Comparison of ENCODE assay signal across 1 cellular context in the genomic region with DNA sequence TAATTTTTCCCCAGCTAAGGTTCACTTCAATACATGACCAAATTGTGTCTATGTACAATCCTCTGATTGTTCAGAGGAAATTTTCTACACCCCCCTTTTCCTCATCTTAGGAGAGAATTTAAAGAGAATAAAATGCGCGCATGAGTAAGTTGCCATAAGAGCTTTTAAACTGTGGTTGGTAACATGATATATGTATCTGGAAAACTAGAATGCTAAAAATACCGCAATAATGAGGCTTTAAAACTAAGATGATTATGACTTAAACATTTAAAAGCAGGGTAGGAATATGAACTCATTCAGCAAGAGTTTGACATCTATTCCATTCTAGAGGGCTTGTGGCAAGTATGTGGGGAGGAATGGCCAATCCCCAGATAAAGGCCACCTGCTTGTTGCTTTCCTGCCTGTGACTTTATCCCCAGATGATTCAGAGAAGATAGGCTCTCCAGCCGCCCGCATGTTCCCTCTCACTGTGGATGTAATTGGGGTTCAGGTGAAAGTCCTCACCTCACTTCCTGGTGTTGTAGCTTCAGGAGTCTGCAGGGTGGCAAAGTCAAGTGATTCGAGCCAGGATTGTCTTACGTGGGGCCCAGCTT.
A peak's percentile ranks its signal among the peaks of the same experiment; 100 is the strongest.
TF ChIP-seq lines count a peak whose summit lies in the region.

No MANE protein-coding gene starts in this region.

TF ChIP-seq in IMR-90, 13 proteins besides CTCF, POLR2A, EP300 and RAD21:
- TF ChIP-seq RCOR1 (IDR thresholded peaks at IDR 0.05; ENCODE audit: insufficient replicate concordance, low read length): no peak
- TF ChIP-seq MAZ (IDR thresholded peaks at IDR 0.05; ENCODE audit: borderline replicate concordance, low read depth, low read length): peak; percentile 22; the same call in 1 of the 2 replicates
- 0 out of 2 replicates have a peak, but pooled peaks have one; percentile 3 for TF ChIP-seq RFX5 (IDR thresholded peaks at IDR 0.05; ENCODE audit: low read depth, low read length)
